21 cellular contexts compared by ENCODE assay signal in genomic region chr17:6043405-6043804, GRCh38. TPM values are rescaled to one million over a fixed set of nuclear protein-coding genes. Genes with fewer than 3 reads are reported as not detected.
A peak's percentile ranks its signal among the peaks of the same experiment; 100 is the strongest.
DNase-seq lines count a peak whose midpoint lies in the region; ATAC-seq and TF ChIP-seq lines count a peak whose summit lies in the region.
"Had no signal": no experiment of that assay in that cellular context is flagged by ENCODE, and none has a peak within 500 bp of the region (broad histone marks: within the 10 kb centered on the region; RNA-seq: fewer than 3 reads in every experiment).

No MANE protein-coding gene starts in this region.

- DNase-seq in cardiac septum (ENCODE audit: low spot score) = peak; percentile 2
- DNase-seq in Right ventricle myocardium inferior (ENCODE audit: missing footprints) = no peak
- peak; percentile 30 for DNase-seq in myocyte (ENCODE audit: low read depth)
- DNase-seq in spleen = peak; percentile 21
- DNase-seq in HEK293T (ENCODE audit: extremely low spot score) = no peak
- DNase-seq in activated CD4-positive, alpha-beta T cell treated with anti-CD3 and anti-CD28 coated beads for 48 hours = no peak
- DNase-seq: AML-193; BE2C; CD4-positive, alpha-beta T cell; CD8-positive, alpha-beta memory T cell; DMS 273 treated with DMSO at 0.1 percent for 48 hours; DMS79; EL; GDM1; GM23248; H7; HCEC 1CT had no signal

- H3K27ac ChIP-seq in spleen = no peak overlapping the region
- H3K27ac ChIP-seq: 22Rv1; BLaER1 treated with 17β-estradiol and CSF1 and Interleukin-3, amounts not matched to agents 10 nM and 100 nM; GM23248 had no signal

- H3K36me3 ChIP-seq in spleen = no peaks in the 10 kb centered on the region
- H3K36me3 ChIP-seq: BE2C; BLaER1 treated with 17β-estradiol and CSF1 and Interleukin-3, amounts not matched to agents 10 nM and 100 nM had no signal

- CTCF ChIA-PET in HEK293T (lab: Yijun Ruan, JAX) = no interaction called here

- TF ChIP-seq POLR2A in spleen (IDR thresholded peaks at IDR 0.05) = no peak

- no peak overlapping the region for H3K4me3 ChIP-seq in spleen
- H3K4me3 ChIP-seq: BLaER1 treated with 17β-estradiol and CSF1 and Interleukin-3, amounts not matched to agents 10 nM and 100 nM; GM12878; GM23248 had no signal

- peaks cover 0 to 20% (median 0%) of the 10 kb centered on the region in 7 donors for H3K27me3 ChIP-seq in spleen (replicated peaks in 1 of 7)
- H3K27me3 ChIP-seq: BE2C; BLaER1 treated with 17β-estradiol and CSF1 and Interleukin-3, amounts not matched to agents 10 nM and 100 nM had no signal

- TF ChIP-seq CTCF in spleen (IDR thresholded peaks at IDR 0.05 in 8 of 11, conservative IDR thresholded peaks at IDR 0.05 in 3 of 11) = no peak

- no peaks in the 10 kb centered on the region for H3K4me1 ChIP-seq in spleen
- H3K4me1 ChIP-seq: BE2C had no signal

- ATAC-seq in Right ventricle myocardium inferior = no peak
- ATAC-seq: GM12878 had no signal

- WGBS in spleen, 5 donors = 69 to 91% (median 88%) methylated on average over 2 of the region's 2 CpGs

- POLR2A ChIA-PET in HEK293T (lab: Yijun Ruan, JAX) = no interaction called here

- intact Hi-C loops in cardiac septum (cut with DNase I) = no loop called here
- intact Hi-C loops in Right ventricle myocardium inferior (cut with DNase I) = loop anchor here (10.0 kb wide), 1 partner anchor 449 kb away; no protein-coding TSS in a partner anchor
- intact Hi-C loops in spleen (cut with DNase I; ENCODE audit: low total_unique reads) = no loop called here

- no peaks in the 10 kb centered on the region for H3K9me3 ChIP-seq in spleen
- H3K9me3 ChIP-seq: BE2C; BLaER1 treated with 17β-estradiol and CSF1 and Interleukin-3, amounts not matched to agents 10 nM and 100 nM had no signal

TF ChIP-seq in HEK293T, 16 proteins besides CTCF, POLR2A, EP300 and RAD21:
- TF ChIP-seq ARNT (IDR thresholded peaks at IDR 0.05) (no peak), FOXK2 (IDR thresholded peaks at IDR 0.05) (no peak), BHLHE40 (IDR thresholded peaks at IDR 0.05; ENCODE audit: borderline replicate concordance) (no peak), LEF1 (IDR thresholded peaks at IDR 0.05; ENCODE audit: borderline replicate concordance) (no peak), HDGF (IDR thresholded peaks at IDR 0.05; ENCODE audit: borderline replicate concordance) (no peak)
TF ChIP-seq in HEK293T: peak in this region for 0.

RNA-seq across cellular contexts. Expression of gene WSCD1, which starts 26.8 kb away (rescaled TPM):
- total RNA-seq in cardiac septum (1.4 TPM), Right ventricle myocardium inferior (10.6 TPM), myocyte (19.8 and 30.1 TPM in 2 replicates), spleen (10 to 100 TPM; 22.9 to 84.1 (median 53.6) TPM)
- polyA plus RNA-seq in myocyte (2012) = 3.6 TPM
- polyA plus RNA-seq in spleen = 1 to 10 TPM; 2.4 to 6.2 (median 5.8) TPM
- total RNA-seq: CD4-positive, alpha-beta T cell; GM12878 had no signal
- polyA plus RNA-seq: CD14-positive monocyte; CD8-positive, alpha-beta memory T cell; GM23248 had no signal

Comparison
In these comparisons a context has a peak if more than half of its experiments do, and no peak if none do; other contexts are left out.
1. DNase-seq: peak in cardiac septum (single experiment), myocyte (single experiment) and spleen (single experiment); none in Right ventricle myocardium inferior (single experiment), HEK293T (single experiment) and activated CD4-positive, alpha-beta T cell treated with anti-CD3 and anti-CD28 coated beads for 48 hours (single experiment).